In the genomic region with DNA sequence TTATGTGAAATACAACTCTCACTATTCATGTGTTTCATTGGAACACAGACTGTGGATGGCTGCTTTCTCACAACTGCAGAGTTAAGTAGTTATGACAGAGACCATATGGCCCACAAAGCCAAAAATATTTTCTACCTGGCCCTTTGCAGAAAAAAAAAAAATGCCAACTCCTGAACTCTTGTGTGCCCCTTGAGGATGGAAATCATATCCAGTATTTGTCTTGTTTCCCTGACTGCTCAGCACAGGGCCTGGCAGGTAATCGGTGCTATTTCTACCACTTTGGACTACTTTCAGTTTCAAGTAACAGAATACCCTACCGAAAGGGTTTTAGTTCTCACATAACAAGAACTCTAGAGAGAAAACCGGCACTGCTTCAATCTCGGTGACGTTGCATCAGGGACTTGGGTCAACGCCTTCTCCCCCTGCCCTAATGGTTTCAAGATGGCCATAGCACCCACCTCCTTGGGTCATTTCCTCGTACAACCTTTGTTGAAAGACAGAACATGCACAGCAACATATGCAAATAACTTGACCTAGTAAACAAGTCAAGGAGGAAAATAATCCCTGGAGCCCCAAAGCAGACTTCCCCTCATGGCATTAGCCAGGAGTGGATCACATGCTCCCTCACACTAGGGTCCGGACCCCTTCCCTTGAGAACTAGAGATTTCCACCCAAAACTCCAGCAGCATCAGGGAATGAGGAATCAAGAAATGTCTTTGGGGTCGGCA, we compare ENCODE assay signal across 12 cellular contexts. TPM values are rescaled to one million over a fixed set of nuclear protein-coding genes. Genes with fewer than 3 reads are reported as not detected.
A peak's percentile ranks its signal among the peaks of the same experiment; 100 is the strongest.
DNase-seq lines count a peak whose midpoint lies in the region; ATAC-seq and TF ChIP-seq lines count a peak whose summit lies in the region.
"Had no signal": no experiment of that assay in that cellular context is flagged by ENCODE, and none has a peak within 500 bp of the region (broad histone marks: within the 10 kb centered on the region; RNA-seq: fewer than 3 reads in every experiment).

No MANE protein-coding gene starts in this region.

- intact Hi-C loops in A673 (cut with micrococcal nuclease; ENCODE audit: unreplicated experiment): no loop called here

- CTCF ChIA-PET in CD8-positive, alpha-beta memory T cell (lab: Charles Lee): no interaction called here
- CTCF ChIA-PET in A673 (lab: Charles Lee): no interaction called here

- H3K27ac Mint-ChIP-seq in CD8-positive, alpha-beta memory T cell: peak overlapping the region in 6 of 8 donors; percentile 15 to 86 (median 62)
- no peak overlapping the region for H3K27ac Mint-ChIP-seq in naive thymus-derived CD8-positive, alpha-beta T cell
- H3K27ac Mint-ChIP-seq: activated naive CD4-positive, alpha-beta T cell treated with anti-CD3 and anti-CD28 coated beads, Interleukin-2, amount 50 U/mL, for 24 hours; CD4-positive, CD25-positive, alpha-beta regulatory T cell had no signal

- no peaks in the 10 kb centered on the region for H3K4me1 ChIP-seq in CD8-positive, alpha-beta memory T cell (ENCODE audit: insufficient read depth, low read length)
- no peaks in the 10 kb centered on the region for H3K4me1 ChIP-seq in A673 (ENCODE audit: insufficient read depth, low read length, poor library complexity, severe bottlenecking)
- H3K4me1 ChIP-seq: sigmoid colon had no signal

- H3K27ac ChIP-seq in CD8-positive, alpha-beta memory T cell (ENCODE audit: low read depth, low read length): no peak overlapping the region
- H3K27ac ChIP-seq in A673 (ENCODE audit: low read depth, low read length, poor library complexity, severe bottlenecking): no peak overlapping the region

- no peaks in the 10 kb centered on the region for H3K36me3 ChIP-seq in CD8-positive, alpha-beta memory T cell (ENCODE audit: insufficient read depth, low read length)
- H3K36me3 ChIP-seq in A673 (ENCODE audit: insufficient read depth, low read length, poor library complexity, severe bottlenecking): no peaks in the 10 kb centered on the region
- H3K36me3 ChIP-seq: sigmoid colon had no signal

- no TSS peak for BruUV-seq in A673 (replicated peaks; lab: Mats Ljungman, UMichigan)

- peaks cover 0 to 1% (median 0%) of the 10 kb centered on the region in 3 donors for H3K36me3 Mint-ChIP-seq in CD8-positive, alpha-beta memory T cell
- H3K36me3 Mint-ChIP-seq in naive thymus-derived CD8-positive, alpha-beta T cell: no peaks in the 10 kb centered on the region
- H3K36me3 Mint-ChIP-seq: activated naive CD4-positive, alpha-beta T cell treated with anti-CD3 and anti-CD28 coated beads, Interleukin-2, amount 50 U/mL, for 24 hours; CD4-positive, CD25-positive, alpha-beta regulatory T cell had no signal

- no peaks in the 10 kb centered on the region for H3K9me3 Mint-ChIP-seq in CD8-positive, alpha-beta memory T cell
- no peaks in the 10 kb centered on the region for H3K9me3 Mint-ChIP-seq in naive thymus-derived CD8-positive, alpha-beta T cell
- H3K9me3 Mint-ChIP-seq: activated naive CD4-positive, alpha-beta T cell treated with anti-CD3 and anti-CD28 coated beads, Interleukin-2, amount 50 U/mL, for 24 hours; CD4-positive, CD25-positive, alpha-beta regulatory T cell had no signal

- H3K4me1 Mint-ChIP-seq in CD8-positive, alpha-beta memory T cell: peaks cover 4 to 17% (median 11%) of the 10 kb centered on the region in 3 donors
- H3K4me1 Mint-ChIP-seq in naive thymus-derived CD8-positive, alpha-beta T cell: peaks cover 0 to 2% (median 2%) of the 10 kb centered on the region in 4 donors
- H3K4me1 Mint-ChIP-seq: activated naive CD4-positive, alpha-beta T cell treated with anti-CD3 and anti-CD28 coated beads, Interleukin-2, amount 50 U/mL, for 24 hours had no signal

- no peak for TF ChIP-seq CTCF in choroid plexus epithelial cell (conservative IDR thresholded peaks at IDR 0.05; ENCODE audit: low read depth, low read length)
- TF ChIP-seq CTCF in A673 (conservative IDR thresholded peaks at IDR 0.05; ENCODE audit: low read depth, low read length): no peak

- H3K27me3 ChIP-seq in CD8-positive, alpha-beta memory T cell (ENCODE audit: insufficient read depth, low read length, poor library complexity, severe bottlenecking): no peaks in the 10 kb centered on the region
- H3K27me3 ChIP-seq in A673 (replicated peaks; ENCODE audit: insufficient read depth, low read depth, low read length, poor library complexity): no peaks in the 10 kb centered on the region
- H3K27me3 ChIP-seq: sigmoid colon had no signal

- H3K4me3 ChIP-seq in CD8-positive, alpha-beta memory T cell (ENCODE audit: low read length): no peak overlapping the region
- H3K4me3 ChIP-seq in choroid plexus epithelial cell (ENCODE audit: low read depth, low read length) (no peak overlapping the region), A673 (ENCODE audit: low read depth, low read length, poor library complexity, severe bottlenecking) (no peak overlapping the region)
- H3K4me3 ChIP-seq: sigmoid colon had no signal

- peak overlapping the region; percentile 23 to 81 (median 69) for H3K4me3 Mint-ChIP-seq in CD8-positive, alpha-beta memory T cell
- peak overlapping the region in 1 of 10 donors; percentile 40 for H3K4me3 Mint-ChIP-seq in naive thymus-derived CD8-positive, alpha-beta T cell
- H3K4me3 Mint-ChIP-seq: activated naive CD4-positive, alpha-beta T cell treated with anti-CD3 and anti-CD28 coated beads, Interleukin-2, amount 50 U/mL, for 24 hours had no signal

- no peak for DNase-seq in CD8-positive, alpha-beta memory T cell
- DNase-seq in choroid plexus epithelial cell (ENCODE audit: low read depth) (peak; percentile 38), GF-D8 (lab: John Stamatoyannopoulos, UW) (no peak), A673 (ENCODE audit: low spot score) (no peak)
- no peak for DNase-seq in stimulated activated CD8-positive, alpha-beta memory T cell treated with anti-CD3 and anti-CD28 coated beads, Interleukin-4, amount 100 ng/mL, for 48 hours
- no peak for DNase-seq in naive thymus-derived CD8-positive, alpha-beta T cell
- DNase-seq: CD4-positive, CD25-positive, alpha-beta regulatory T cell; glutamatergic neuron; sigmoid colon had no signal

- POLR2A ChIA-PET in CD8-positive, alpha-beta memory T cell (lab: Charles Lee): no interaction called here
- POLR2A ChIA-PET in naive thymus-derived CD8-positive, alpha-beta T cell (lab: Charles Lee): no interaction called here
- POLR2A ChIA-PET in A673 (lab: Charles Lee; ENCODE audit: low non-redundant PET): no interaction called here

- peaks cover 0 to 2% of the 10 kb centered on the region in 2 donors for H3K27me3 Mint-ChIP-seq in CD8-positive, alpha-beta memory T cell
- peaks cover 0 to 2% (median 0%) of the 10 kb centered on the region in 5 donors for H3K27me3 Mint-ChIP-seq in naive thymus-derived CD8-positive, alpha-beta T cell
- H3K27me3 Mint-ChIP-seq: activated naive CD4-positive, alpha-beta T cell treated with anti-CD3 and anti-CD28 coated beads, Interleukin-2, amount 50 U/mL, for 24 hours had no signal

- H3K9me3 ChIP-seq in CD8-positive, alpha-beta memory T cell (ENCODE audit: low read length): no peaks in the 10 kb centered on the region
- no peaks in the 10 kb centered on the region for H3K9me3 ChIP-seq in A673 (ENCODE audit: low read depth, low read length, poor library complexity, severe bottlenecking)
- H3K9me3 ChIP-seq: sigmoid colon had no signal

- ATAC-seq in GM19395 (IDR thresholded peaks at IDR 0.05; ENCODE audit: unreplicated experiment): peak; percentile 97
- peak; percentile 76 for ATAC-seq in HG03159 (IDR thresholded peaks at IDR 0.05; ENCODE audit: unreplicated experiment)
- no peak for ATAC-seq in naive thymus-derived CD8-positive, alpha-beta T cell

RNA-seq across cellular contexts. Expression of gene GPNMB, which starts 11.8 kb away (rescaled TPM):
- 1 to 10 TPM; 7.2 to 9.4 TPM for total RNA-seq in CD8-positive, alpha-beta memory T cell
- not detected for polyA plus RNA-seq in CD8-positive, alpha-beta memory T cell
- 1 to 10 TPM; 5.9 to 6.3 TPM for total RNA-seq in naive thymus-derived CD8-positive, alpha-beta T cell
- polyA plus RNA-seq in naive thymus-derived CD8-positive, alpha-beta T cell: not detected
- total RNA-seq in A673 (2021): 1.0 and 2.1 TPM in 2 replicates
- total RNA-seq: CD4-positive, CD25-positive, alpha-beta regulatory T cell had no signal

RNA-seq across cellular contexts. Expression of gene NUP42, which starts 52.9 kb away (rescaled TPM):
- 10 to 100 TPM; 39.5 to 40.1 TPM for total RNA-seq in CD8-positive, alpha-beta memory T cell
- 39.8 TPM for polyA plus RNA-seq in CD8-positive, alpha-beta memory T cell
- 10 to 100 TPM; 38.8 to 39.2 TPM for total RNA-seq in naive thymus-derived CD8-positive, alpha-beta T cell
- polyA plus RNA-seq in naive thymus-derived CD8-positive, alpha-beta T cell: 10 to 100 TPM; 28.2 to 31.1 (median 29.3) TPM
- 31.0 and 38.2 TPM in 2 replicates for total RNA-seq in A673 (2021)

Comparison
In these comparisons a context has a peak if more than half of its experiments do, and no peak if none do; other contexts are left out.
1. H3K27ac Mint-ChIP-seq: peak in CD8-positive, alpha-beta memory T cell (6 of 8); none in naive thymus-derived CD8-positive, alpha-beta T cell (0 of 10).
2. ATAC-seq: peak in GM19395 (single experiment) and HG03159 (single experiment); none in naive thymus-derived CD8-positive, alpha-beta T cell (0 of 2).